In genomic region chr1:153565529-153566374, GRCh38 we compare ENCODE assay signal across 8 cellular contexts.
DNase-seq lines count a peak whose midpoint lies in the region; TF ChIP-seq lines count a peak whose summit lies in the region.

Gene S100A2, minus strand, starts transcription at chr1:153565844. Its CDS starts 1,967 bp downstream, at chr1:153563877.

- H3K27ac ChIP-seq in SK-N-MC = peak within 1 kb of the TSS; percentile 64

- no peaks in the 10 kb centered on the region for H3K36me3 ChIP-seq in SK-N-MC (ENCODE audit: insufficient read depth, low read length)

- H3K4me3 ChIP-seq in SK-N-MC (no peak within 1 kb of the TSS), astrocyte of the cerebellum (ENCODE audit: low read depth, low read length) (no peak within 1 kb of the TSS)

- in situ Hi-C loops in astrocyte of the cerebellum (cut with HindIII; ENCODE audit: low sequenced_read_pairs) = no loop called here

- H3K9me3 ChIP-seq in SK-N-MC (ENCODE audit: low read depth, low read length) = no peaks in the 10 kb centered on the region

- peak; percentile 94 for DNase-seq in EL
- peak; percentile 93 for DNase-seq in HK-2 (ENCODE audit: unreplicated experiment)
- DNase-seq in SK-N-MC (ENCODE audit: low read depth, low spot score) = no peak
- DNase-seq in astrocyte of the cerebellum (ENCODE audit: low read depth) = peak; percentile 87
- peak; percentile 90 for DNase-seq in islet precursor cell
- peak in 2 of 3 donors; percentile 45 to 51 for DNase-seq in stimulated activated CD4-positive, alpha-beta T cell treated with anti-CD3 and anti-CD28 coated beads, Interleukin-12 subunit alpha, Interleukin-12 subunit beta, amount 100 ng/mL, for 48 hours (ENCODE audit: low read depth in 2 of 3, low spot score in 1 of 3)
- DNase-seq in DMS114 treated with DMSO at 0.1 percent for 48 hours (lab: John Stamatoyannopoulos, UW; ENCODE audit: unreplicated experiment) = no peak
- no peak for DNase-seq in cerebellar nuclear complex (lab: John Stamatoyannopoulos, UW)

- peak within 1 kb of the TSS; percentile 32 for H3K9ac ChIP-seq in SK-N-MC (ENCODE audit: insufficient read length)

- TF ChIP-seq CTCF in astrocyte of the cerebellum (IDR thresholded peaks at IDR 0.05; ENCODE audit: low read depth, low read length, missing control alignments) = no peak

Comparison
In these comparisons a context has a peak if more than half of its experiments do, and no peak if none do; other contexts are left out.
1. DNase-seq: peak in EL (single experiment), HK-2 (single experiment), astrocyte of the cerebellum (single experiment), islet precursor cell (single experiment) and stimulated activated CD4-positive, alpha-beta T cell treated with anti-CD3 and anti-CD28 coated beads, Interleukin-12 subunit alpha, Interleukin-12 subunit beta, amount 100 ng/mL, for 48 hours (2 of 3); none in SK-N-MC (single experiment), DMS114 treated with DMSO at 0.1 percent for 48 hours (single experiment) and cerebellar nuclear complex (0 of 2).